ENCODE assay signal across 1 cellular context in the genomic region with DNA sequence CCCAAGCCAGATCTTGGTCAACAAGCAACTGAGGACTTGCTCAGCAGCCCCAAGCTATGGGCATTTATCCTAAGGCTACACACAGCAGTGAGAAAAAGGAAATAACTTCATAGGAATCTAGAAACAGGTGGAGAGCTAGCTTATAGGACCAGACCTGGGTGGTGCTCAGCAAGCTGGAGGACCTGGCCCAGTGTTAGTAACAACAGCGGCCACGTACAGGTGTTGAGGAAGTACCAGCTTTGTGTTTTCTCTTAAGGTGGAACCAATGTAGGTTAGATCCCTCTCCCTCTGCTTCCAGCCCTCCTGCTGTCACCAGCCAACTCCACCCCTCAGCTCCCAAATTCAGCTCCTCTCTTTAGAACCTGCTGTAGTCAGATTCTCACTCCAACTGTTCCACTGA.
TF ChIP-seq lines count a peak whose summit lies in the region.

No MANE protein-coding gene starts in this region.

TF ChIP-seq in SK-N-SH, 30 proteins besides CTCF, POLR2A, EP300 and RAD21 (continued from another document):
- TF ChIP-seq SIN3A (IDR thresholded peaks at IDR 0.05; ENCODE audit: borderline replicate concordance, low read depth, low read length): no peak
- no peak for TF ChIP-seq NFIC (IDR thresholded peaks at IDR 0.05; ENCODE audit: borderline replicate concordance)
- TF ChIP-seq JUND (IDR thresholded peaks at IDR 0.05): no peak
- TF ChIP-seq, protein P1, sequence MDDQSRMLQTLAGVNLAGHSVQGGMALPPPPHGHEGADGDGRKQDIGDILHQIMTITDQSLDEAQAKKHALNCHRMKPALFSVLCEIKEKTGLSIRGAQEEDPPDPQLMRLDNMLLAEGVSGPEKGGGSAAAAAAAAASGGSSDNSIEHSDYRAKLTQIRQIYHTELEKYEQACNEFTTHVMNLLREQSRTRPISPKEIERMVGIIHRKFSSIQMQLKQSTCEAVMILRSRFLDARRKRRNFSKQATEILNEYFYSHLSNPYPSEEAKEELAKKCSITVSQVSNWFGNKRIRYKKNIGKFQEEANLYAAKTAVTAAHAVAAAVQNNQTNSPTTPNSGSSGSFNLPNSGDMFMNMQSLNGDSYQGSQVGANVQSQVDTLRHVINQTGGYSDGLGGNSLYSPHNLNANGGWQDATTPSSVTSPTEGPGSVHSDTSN (IDR thresholded peaks at IDR 0.05): no peak
- no peak for TF ChIP-seq RFX5 (IDR thresholded peaks at IDR 0.05; ENCODE audit: low read length)
- TF ChIP-seq SMC3 (IDR thresholded peaks at IDR 0.05; ENCODE audit: low read depth, low read length): no peak
- TF ChIP-seq, protein P2, sequence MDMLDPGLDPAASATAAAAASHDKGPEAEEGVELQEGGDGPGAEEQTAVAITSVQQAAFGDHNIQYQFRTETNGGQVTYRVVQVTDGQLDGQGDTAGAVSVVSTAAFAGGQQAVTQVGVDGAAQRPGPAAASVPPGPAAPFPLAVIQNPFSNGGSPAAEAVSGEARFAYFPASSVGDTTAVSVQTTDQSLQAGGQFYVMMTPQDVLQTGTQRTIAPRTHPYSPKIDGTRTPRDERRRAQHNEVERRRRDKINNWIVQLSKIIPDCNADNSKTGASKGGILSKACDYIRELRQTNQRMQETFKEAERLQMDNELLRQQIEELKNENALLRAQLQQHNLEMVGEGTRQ (IDR thresholded peaks at IDR 0.05; ENCODE audit: borderline replicate concordance, low read depth, low read length): no peak
- TF ChIP-seq POLR2AphosphoS5 (IDR thresholded peaks at IDR 0.05; ENCODE audit: low read depth, low read length): no peak
- TF ChIP-seq, protein P3, sequence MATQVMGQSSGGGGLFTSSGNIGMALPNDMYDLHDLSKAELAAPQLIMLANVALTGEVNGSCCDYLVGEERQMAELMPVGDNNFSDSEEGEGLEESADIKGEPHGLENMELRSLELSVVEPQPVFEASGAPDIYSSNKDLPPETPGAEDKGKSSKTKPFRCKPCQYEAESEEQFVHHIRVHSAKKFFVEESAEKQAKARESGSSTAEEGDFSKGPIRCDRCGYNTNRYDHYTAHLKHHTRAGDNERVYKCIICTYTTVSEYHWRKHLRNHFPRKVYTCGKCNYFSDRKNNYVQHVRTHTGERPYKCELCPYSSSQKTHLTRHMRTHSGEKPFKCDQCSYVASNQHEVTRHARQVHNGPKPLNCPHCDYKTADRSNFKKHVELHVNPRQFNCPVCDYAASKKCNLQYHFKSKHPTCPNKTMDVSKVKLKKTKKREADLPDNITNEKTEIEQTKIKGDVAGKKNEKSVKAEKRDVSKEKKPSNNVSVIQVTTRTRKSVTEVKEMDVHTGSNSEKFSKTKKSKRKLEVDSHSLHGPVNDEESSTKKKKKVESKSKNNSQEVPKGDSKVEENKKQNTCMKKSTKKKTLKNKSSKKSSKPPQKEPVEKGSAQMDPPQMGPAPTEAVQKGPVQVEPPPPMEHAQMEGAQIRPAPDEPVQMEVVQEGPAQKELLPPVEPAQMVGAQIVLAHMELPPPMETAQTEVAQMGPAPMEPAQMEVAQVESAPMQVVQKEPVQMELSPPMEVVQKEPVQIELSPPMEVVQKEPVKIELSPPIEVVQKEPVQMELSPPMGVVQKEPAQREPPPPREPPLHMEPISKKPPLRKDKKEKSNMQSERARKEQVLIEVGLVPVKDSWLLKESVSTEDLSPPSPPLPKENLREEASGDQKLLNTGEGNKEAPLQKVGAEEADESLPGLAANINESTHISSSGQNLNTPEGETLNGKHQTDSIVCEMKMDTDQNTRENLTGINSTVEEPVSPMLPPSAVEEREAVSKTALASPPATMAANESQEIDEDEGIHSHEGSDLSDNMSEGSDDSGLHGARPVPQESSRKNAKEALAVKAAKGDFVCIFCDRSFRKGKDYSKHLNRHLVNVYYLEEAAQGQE (IDR thresholded peaks at IDR 0.05; ENCODE audit: low read depth, low read length): no peak
- no peak for TF ChIP-seq RCOR1 (IDR thresholded peaks at IDR 0.05; ENCODE audit: low read length)
- TF ChIP-seq, protein P4, sequence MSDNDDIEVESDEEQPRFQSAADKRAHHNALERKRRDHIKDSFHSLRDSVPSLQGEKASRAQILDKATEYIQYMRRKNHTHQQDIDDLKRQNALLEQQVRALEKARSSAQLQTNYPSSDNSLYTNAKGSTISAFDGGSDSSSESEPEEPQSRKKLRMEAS (IDR thresholded peaks at IDR 0.05; ENCODE audit: low read depth): no peak
- no peak for TF ChIP-seq TEAD4 (IDR thresholded peaks at IDR 0.05; ENCODE audit: borderline replicate concordance, insufficient read depth)
- TF ChIP-seq MEF2A (IDR thresholded peaks at IDR 0.05; ENCODE audit: borderline replicate concordance, low read depth): no peak
- no peak for TF ChIP-seq EZH2phosphoT487 (IDR thresholded peaks at IDR 0.05; ENCODE audit: borderline replicate concordance, low read depth)
